ENCODE assay signal across 2 cellular contexts in genomic region chr3:159867372-159867771, GRCh38.
TF ChIP-seq lines count a peak whose summit lies in the region.

No MANE protein-coding gene starts in this region.

TF ChIP-seq in SK-N-SH treated with all-trans-retinoic acid at 6 μM for 48 hours, 23 proteins besides CTCF, POLR2A, EP300 and RAD21:
- TF ChIP-seq, protein P1, sequence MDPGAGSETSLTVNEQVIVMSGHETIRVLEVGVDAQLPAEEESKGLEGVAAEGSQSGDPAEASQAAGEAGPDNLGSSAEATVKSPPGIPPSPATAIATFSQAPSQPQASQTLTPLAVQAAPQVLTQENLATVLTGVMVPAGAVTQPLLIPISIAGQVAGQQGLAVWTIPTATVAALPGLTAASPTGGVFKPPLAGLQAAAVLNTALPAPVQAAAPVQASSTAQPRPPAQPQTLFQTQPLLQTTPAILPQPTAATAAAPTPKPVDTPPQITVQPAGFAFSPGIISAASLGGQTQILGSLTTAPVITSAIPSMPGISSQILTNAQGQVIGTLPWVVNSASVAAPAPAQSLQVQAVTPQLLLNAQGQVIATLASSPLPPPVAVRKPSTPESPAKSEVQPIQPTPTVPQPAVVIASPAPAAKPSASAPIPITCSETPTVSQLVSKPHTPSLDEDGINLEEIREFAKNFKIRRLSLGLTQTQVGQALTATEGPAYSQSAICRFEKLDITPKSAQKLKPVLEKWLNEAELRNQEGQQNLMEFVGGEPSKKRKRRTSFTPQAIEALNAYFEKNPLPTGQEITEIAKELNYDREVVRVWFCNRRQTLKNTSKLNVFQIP (CRISPR knock-in tag; IDR thresholded peaks at IDR 0.05; ENCODE audit: borderline replicate concordance, low read depth): no peak
- TF ChIP-seq, protein P2, sequence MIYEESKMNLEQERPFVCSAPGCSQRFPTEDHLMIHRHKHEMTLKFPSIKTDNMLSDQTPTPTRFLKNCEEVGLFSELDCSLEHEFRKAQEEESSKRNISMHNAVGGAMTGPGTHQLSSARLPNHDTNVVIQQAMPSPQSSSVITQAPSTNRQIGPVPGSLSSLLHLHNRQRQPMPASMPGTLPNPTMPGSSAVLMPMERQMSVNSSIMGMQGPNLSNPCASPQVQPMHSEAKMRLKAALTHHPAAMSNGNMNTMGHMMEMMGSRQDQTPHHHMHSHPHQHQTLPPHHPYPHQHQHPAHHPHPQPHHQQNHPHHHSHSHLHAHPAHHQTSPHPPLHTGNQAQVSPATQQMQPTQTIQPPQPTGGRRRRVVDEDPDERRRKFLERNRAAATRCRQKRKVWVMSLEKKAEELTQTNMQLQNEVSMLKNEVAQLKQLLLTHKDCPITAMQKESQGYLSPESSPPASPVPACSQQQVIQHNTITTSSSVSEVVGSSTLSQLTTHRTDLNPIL (CRISPR knock-in tag; IDR thresholded peaks at IDR 0.05; ENCODE audit: low read depth): no peak
- TF ChIP-seq TSHZ2 (CRISPR knock-in tag; IDR thresholded peaks at IDR 0.05): no peak
- TF ChIP-seq ZFP30 (CRISPR knock-in tag; IDR thresholded peaks at IDR 0.05): no peak
- TF ChIP-seq, protein P3, sequence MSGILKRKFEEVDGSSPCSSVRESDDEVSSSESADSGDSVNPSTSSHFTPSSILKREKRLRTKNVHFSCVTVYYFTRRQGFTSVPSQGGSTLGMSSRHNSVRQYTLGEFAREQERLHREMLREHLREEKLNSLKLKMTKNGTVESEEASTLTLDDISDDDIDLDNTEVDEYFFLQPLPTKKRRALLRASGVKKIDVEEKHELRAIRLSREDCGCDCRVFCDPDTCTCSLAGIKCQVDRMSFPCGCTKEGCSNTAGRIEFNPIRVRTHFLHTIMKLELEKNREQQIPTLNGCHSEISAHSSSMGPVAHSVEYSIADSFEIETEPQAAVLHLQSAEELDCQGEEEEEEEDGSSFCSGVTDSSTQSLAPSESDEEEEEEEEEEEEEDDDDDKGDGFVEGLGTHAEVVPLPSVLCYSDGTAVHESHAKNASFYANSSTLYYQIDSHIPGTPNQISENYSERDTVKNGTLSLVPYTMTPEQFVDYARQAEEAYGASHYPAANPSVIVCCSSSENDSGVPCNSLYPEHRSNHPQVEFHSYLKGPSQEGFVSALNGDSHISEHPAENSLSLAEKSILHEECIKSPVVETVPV (CRISPR knock-in tag; IDR thresholded peaks at IDR 0.05): no peak
- no peak for TF ChIP-seq ESRRG (CRISPR knock-in tag; IDR thresholded peaks at IDR 0.05)
- no peak for TF ChIP-seq PATZ1 (CRISPR knock-in tag; IDR thresholded peaks at IDR 0.05; ENCODE audit: borderline replicate concordance)
- TF ChIP-seq TCF4 (CRISPR knock-in tag; IDR thresholded peaks at IDR 0.05; ENCODE audit: borderline replicate concordance): no peak
- TF ChIP-seq ZNF70 (CRISPR knock-in tag; IDR thresholded peaks at IDR 0.05): no peak
- no peak for TF ChIP-seq RARB (CRISPR knock-in tag; IDR thresholded peaks at IDR 0.05)
- no peak for TF ChIP-seq CSDC2 (CRISPR knock-in tag; IDR thresholded peaks at IDR 0.05)
- TF ChIP-seq ARNTL (CRISPR knock-in tag; IDR thresholded peaks at IDR 0.05; ENCODE audit: borderline replicate concordance, low read depth): no peak
- no peak for TF ChIP-seq ZNF8 (CRISPR knock-in tag; IDR thresholded peaks at IDR 0.05)
- no peak for TF ChIP-seq ZNF565 (CRISPR knock-in tag; conservative IDR thresholded peaks at IDR 0.05; ENCODE audit: low read depth)
- TF ChIP-seq GLIS3 (CRISPR knock-in tag; IDR thresholded peaks at IDR 0.05): no peak
- TF ChIP-seq SNAI2 (CRISPR knock-in tag; IDR thresholded peaks at IDR 0.05): no peak
- TF ChIP-seq OSR1 (CRISPR knock-in tag; IDR thresholded peaks at IDR 0.05): no peak
- no peak for TF ChIP-seq BACH2 (CRISPR knock-in tag; IDR thresholded peaks at IDR 0.05; ENCODE audit: borderline replicate concordance)

TF ChIP-seq in IMR-90, 13 proteins besides CTCF, POLR2A, EP300 and RAD21 (continued from another document):
- TF ChIP-seq, protein P4, sequence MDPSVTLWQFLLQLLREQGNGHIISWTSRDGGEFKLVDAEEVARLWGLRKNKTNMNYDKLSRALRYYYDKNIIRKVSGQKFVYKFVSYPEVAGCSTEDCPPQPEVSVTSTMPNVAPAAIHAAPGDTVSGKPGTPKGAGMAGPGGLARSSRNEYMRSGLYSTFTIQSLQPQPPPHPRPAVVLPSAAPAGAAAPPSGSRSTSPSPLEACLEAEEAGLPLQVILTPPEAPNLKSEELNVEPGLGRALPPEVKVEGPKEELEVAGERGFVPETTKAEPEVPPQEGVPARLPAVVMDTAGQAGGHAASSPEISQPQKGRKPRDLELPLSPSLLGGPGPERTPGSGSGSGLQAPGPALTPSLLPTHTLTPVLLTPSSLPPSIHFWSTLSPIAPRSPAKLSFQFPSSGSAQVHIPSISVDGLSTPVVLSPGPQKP (IDR thresholded peaks at IDR 0.05; ENCODE audit: borderline replicate concordance, low read depth, low read length): no peak
- no peak for TF ChIP-seq RFX5 (IDR thresholded peaks at IDR 0.05; ENCODE audit: low read depth, low read length)
- TF ChIP-seq FOS (IDR thresholded peaks at IDR 0.05; ENCODE audit: low read depth, low read length): no peak
- no peak for TF ChIP-seq NFE2L2 (IDR thresholded peaks at IDR 0.05; ENCODE audit: low read depth, low read length)
- TF ChIP-seq MXI1 (IDR thresholded peaks at IDR 0.05; ENCODE audit: borderline replicate concordance, low read depth, low read length): no peak
- no peak for TF ChIP-seq SMC3 (IDR thresholded peaks at IDR 0.05; ENCODE audit: low read depth, low read length)
- TF ChIP-seq CEBPB (IDR thresholded peaks at IDR 0.05; ENCODE audit: low read depth, low read length): no peak
- no peak for TF ChIP-seq BHLHE40 (IDR thresholded peaks at IDR 0.05; ENCODE audit: low read depth, low read length)
- no peak for TF ChIP-seq MAFK (IDR thresholded peaks at IDR 0.05; ENCODE audit: low read depth, low read length)
- TF ChIP-seq CHD1 (IDR thresholded peaks at IDR 0.05; ENCODE audit: low read depth, low read length): no peak
